ENCODE assay signal across 1 cellular context in the genomic region with DNA sequence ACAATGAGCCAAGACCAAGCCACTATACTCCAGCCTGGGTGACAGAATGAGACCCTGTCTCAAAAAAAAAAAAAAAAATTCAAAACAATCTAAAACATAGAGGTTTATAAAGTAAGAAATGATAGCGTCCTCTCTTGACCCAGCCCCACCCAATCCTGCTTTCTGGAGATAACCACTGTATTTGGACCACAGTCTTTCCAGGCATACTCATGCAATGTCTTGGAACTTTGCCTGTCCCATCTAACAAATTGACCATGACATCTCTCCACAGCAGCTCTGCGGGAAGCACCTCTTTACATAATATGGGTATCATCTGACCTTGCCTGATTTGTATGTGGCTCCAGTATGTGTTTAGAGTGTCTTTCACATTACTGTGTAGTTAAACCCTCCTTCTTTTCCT.
A peak's percentile ranks its signal among the peaks of the same experiment; 100 is the strongest.
TF ChIP-seq lines count a peak whose summit lies in the region.

No MANE protein-coding gene starts in this region.

TF ChIP-seq in K562, 482 proteins besides CTCF, POLR2A, EP300 and RAD21 (continued from another document):
- TF ChIP-seq, protein P1, sequence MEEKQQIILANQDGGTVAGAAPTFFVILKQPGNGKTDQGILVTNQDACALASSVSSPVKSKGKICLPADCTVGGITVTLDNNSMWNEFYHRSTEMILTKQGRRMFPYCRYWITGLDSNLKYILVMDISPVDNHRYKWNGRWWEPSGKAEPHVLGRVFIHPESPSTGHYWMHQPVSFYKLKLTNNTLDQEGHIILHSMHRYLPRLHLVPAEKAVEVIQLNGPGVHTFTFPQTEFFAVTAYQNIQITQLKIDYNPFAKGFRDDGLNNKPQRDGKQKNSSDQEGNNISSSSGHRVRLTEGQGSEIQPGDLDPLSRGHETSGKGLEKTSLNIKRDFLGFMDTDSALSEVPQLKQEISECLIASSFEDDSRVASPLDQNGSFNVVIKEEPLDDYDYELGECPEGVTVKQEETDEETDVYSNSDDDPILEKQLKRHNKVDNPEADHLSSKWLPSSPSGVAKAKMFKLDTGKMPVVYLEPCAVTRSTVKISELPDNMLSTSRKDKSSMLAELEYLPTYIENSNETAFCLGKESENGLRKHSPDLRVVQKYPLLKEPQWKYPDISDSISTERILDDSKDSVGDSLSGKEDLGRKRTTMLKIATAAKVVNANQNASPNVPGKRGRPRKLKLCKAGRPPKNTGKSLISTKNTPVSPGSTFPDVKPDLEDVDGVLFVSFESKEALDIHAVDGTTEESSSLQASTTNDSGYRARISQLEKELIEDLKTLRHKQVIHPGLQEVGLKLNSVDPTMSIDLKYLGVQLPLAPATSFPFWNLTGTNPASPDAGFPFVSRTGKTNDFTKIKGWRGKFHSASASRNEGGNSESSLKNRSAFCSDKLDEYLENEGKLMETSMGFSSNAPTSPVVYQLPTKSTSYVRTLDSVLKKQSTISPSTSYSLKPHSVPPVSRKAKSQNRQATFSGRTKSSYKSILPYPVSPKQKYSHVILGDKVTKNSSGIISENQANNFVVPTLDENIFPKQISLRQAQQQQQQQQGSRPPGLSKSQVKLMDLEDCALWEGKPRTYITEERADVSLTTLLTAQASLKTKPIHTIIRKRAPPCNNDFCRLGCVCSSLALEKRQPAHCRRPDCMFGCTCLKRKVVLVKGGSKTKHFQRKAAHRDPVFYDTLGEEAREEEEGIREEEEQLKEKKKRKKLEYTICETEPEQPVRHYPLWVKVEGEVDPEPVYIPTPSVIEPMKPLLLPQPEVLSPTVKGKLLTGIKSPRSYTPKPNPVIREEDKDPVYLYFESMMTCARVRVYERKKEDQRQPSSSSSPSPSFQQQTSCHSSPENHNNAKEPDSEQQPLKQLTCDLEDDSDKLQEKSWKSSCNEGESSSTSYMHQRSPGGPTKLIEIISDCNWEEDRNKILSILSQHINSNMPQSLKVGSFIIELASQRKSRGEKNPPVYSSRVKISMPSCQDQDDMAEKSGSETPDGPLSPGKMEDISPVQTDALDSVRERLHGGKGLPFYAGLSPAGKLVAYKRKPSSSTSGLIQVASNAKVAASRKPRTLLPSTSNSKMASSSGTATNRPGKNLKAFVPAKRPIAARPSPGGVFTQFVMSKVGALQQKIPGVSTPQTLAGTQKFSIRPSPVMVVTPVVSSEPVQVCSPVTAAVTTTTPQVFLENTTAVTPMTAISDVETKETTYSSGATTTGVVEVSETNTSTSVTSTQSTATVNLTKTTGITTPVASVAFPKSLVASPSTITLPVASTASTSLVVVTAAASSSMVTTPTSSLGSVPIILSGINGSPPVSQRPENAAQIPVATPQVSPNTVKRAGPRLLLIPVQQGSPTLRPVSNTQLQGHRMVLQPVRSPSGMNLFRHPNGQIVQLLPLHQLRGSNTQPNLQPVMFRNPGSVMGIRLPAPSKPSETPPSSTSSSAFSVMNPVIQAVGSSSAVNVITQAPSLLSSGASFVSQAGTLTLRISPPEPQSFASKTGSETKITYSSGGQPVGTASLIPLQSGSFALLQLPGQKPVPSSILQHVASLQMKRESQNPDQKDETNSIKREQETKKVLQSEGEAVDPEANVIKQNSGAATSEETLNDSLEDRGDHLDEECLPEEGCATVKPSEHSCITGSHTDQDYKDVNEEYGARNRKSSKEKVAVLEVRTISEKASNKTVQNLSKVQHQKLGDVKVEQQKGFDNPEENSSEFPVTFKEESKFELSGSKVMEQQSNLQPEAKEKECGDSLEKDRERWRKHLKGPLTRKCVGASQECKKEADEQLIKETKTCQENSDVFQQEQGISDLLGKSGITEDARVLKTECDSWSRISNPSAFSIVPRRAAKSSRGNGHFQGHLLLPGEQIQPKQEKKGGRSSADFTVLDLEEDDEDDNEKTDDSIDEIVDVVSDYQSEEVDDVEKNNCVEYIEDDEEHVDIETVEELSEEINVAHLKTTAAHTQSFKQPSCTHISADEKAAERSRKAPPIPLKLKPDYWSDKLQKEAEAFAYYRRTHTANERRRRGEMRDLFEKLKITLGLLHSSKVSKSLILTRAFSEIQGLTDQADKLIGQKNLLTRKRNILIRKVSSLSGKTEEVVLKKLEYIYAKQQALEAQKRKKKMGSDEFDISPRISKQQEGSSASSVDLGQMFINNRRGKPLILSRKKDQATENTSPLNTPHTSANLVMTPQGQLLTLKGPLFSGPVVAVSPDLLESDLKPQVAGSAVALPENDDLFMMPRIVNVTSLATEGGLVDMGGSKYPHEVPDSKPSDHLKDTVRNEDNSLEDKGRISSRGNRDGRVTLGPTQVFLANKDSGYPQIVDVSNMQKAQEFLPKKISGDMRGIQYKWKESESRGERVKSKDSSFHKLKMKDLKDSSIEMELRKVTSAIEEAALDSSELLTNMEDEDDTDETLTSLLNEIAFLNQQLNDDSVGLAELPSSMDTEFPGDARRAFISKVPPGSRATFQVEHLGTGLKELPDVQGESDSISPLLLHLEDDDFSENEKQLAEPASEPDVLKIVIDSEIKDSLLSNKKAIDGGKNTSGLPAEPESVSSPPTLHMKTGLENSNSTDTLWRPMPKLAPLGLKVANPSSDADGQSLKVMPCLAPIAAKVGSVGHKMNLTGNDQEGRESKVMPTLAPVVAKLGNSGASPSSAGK (IDR thresholded peaks at IDR 0.05): no peak
- TF ChIP-seq SOX6 (IDR thresholded peaks at IDR 0.05) (peak; percentile 61), CBFA2T2 (conservative IDR thresholded peaks at IDR 0.05) (peak; percentile 78), SMARCB1 (IDR thresholded peaks at IDR 0.05; ENCODE audit: insufficient read length, low read depth) (no peak), SMARCA4 (IDR thresholded peaks at IDR 0.05) (peak; percentile 88), NR3C1 (CRISPR knock-in tag; IDR thresholded peaks at IDR 0.05) (no peak), RCOR1 (IDR thresholded peaks at IDR 0.05; ENCODE audit: borderline replicate concordance in 1 of 2, low read depth in 2 of 2, low read length in 2 of 2) (peak; percentile 77 to 89; a peak in 3 of 4 replicates), TBL1XR1 (IDR thresholded peaks at IDR 0.05; ENCODE audit: low read length in 2 of 2) (peak in 1 of 2 experiments; percentile 85; a peak in 2 of 4 replicates), GATAD2A (IDR thresholded peaks at IDR 0.05) (peak; percentile 8; the same call in 1 of the 2 replicates), ZNF444 (CRISPR knock-in tag; IDR thresholded peaks at IDR 0.05) (no peak), CTBP1 (IDR thresholded peaks at IDR 0.05; ENCODE audit: borderline replicate concordance) (peak; percentile 89), PML (IDR thresholded peaks at IDR 0.05; ENCODE audit: low read length) (0 out of 2 replicates have a peak, but pooled peaks have one; percentile 27), HDAC3 (IDR thresholded peaks at IDR 0.05; ENCODE audit: borderline replicate concordance, partially characterized antibody) (peak; percentile 68), DDX20 (tag; IDR thresholded peaks at IDR 0.05; ENCODE audit: low read depth) (no peak), CBFA2T3 (IDR thresholded peaks at IDR 0.05) (peak; percentile 89), TAL1 (IDR thresholded peaks at IDR 0.05) (peak; percentile 81), ESRRA (IDR thresholded peaks at IDR 0.05; ENCODE audit: borderline replicate concordance, low read depth) (peak; percentile 45; the same call in 1 of the 2 replicates), MTA2 (IDR thresholded peaks at IDR 0.05; ENCODE audit: low read depth) (peak; percentile 67), POLR2AphosphoS5 (IDR thresholded peaks at IDR 0.05; ENCODE audit: control insufficient read depth, insufficient read depth, low read depth, low read length) (peak; percentile 53; the same call in 1 of the 2 replicates), PRMT5 (CRISPR knock-in tag; IDR thresholded peaks at IDR 0.05) (no peak), ZNF766 (CRISPR knock-in tag; conservative IDR thresholded peaks at IDR 0.05) (peak; percentile 88; the same call in 1 of the 2 replicates), NR2C1 (IDR thresholded peaks at IDR 0.05) (no peak), NR2C1 (tag; IDR thresholded peaks at IDR 0.05) (0 out of 2 replicates have a peak, but pooled peaks have one; percentile 20), ZNF224 (CRISPR knock-in tag; IDR thresholded peaks at IDR 0.05) (no peak), STAG1 (CRISPR knock-in tag; IDR thresholded peaks at IDR 0.05; ENCODE audit: borderline replicate concordance) (no peak), JUN (IDR thresholded peaks at IDR 0.05; ENCODE audit: borderline replicate concordance, low read depth, low read length) (0 out of 2 replicates have a peak, but pooled peaks have one; percentile 10), JUN (CRISPR knock-in tag; IDR thresholded peaks at IDR 0.05; ENCODE audit: borderline replicate concordance) (no peak), SMARCE1 (IDR thresholded peaks at IDR 0.05) (peak; percentile 56; the same call in 1 of the 2 replicates)
- TF ChIP-seq, protein P2, sequence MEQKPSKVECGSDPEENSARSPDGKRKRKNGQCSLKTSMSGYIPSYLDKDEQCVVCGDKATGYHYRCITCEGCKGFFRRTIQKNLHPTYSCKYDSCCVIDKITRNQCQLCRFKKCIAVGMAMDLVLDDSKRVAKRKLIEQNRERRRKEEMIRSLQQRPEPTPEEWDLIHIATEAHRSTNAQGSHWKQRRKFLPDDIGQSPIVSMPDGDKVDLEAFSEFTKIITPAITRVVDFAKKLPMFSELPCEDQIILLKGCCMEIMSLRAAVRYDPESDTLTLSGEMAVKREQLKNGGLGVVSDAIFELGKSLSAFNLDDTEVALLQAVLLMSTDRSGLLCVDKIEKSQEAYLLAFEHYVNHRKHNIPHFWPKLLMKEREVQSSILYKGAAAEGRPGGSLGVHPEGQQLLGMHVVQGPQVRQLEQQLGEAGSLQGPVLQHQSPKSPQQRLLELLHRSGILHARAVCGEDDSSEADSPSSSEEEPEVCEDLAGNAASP (IDR thresholded peaks at IDR 0.05): peak; percentile 50; the same call in 1 of the 2 replicates
- TF ChIP-seq, protein P3, sequence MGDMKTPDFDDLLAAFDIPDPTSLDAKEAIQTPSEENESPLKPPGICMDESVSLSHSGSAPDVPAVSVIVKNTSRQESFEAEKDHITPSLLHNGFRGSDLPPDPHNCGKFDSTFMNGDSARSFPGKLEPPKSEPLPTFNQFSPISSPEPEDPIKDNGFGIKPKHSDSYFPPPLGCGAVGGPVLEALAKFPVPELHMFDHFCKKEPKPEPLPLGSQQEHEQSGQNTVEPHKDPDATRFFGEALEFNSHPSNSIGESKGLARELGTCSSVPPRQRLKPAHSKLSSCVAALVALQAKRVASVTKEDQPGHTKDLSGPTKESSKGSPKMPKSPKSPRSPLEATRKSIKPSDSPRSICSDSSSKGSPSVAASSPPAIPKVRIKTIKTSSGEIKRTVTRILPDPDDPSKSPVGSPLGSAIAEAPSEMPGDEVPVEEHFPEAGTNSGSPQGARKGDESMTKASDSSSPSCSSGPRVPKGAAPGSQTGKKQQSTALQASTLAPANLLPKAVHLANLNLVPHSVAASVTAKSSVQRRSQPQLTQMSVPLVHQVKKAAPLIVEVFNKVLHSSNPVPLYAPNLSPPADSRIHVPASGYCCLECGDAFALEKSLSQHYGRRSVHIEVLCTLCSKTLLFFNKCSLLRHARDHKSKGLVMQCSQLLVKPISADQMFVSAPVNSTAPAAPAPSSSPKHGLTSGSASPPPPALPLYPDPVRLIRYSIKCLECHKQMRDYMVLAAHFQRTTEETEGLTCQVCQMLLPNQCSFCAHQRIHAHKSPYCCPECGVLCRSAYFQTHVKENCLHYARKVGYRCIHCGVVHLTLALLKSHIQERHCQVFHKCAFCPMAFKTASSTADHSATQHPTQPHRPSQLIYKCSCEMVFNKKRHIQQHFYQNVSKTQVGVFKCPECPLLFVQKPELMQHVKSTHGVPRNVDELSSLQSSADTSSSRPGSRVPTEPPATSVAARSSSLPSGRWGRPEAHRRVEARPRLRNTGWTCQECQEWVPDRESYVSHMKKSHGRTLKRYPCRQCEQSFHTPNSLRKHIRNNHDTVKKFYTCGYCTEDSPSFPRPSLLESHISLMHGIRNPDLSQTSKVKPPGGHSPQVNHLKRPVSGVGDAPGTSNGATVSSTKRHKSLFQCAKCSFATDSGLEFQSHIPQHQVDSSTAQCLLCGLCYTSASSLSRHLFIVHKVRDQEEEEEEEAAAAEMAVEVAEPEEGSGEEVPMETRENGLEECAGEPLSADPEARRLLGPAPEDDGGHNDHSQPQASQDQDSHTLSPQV (IDR thresholded peaks at IDR 0.05): peak; percentile 45; the same call in 1 of the 2 replicates
- TF ChIP-seq, protein P4, sequence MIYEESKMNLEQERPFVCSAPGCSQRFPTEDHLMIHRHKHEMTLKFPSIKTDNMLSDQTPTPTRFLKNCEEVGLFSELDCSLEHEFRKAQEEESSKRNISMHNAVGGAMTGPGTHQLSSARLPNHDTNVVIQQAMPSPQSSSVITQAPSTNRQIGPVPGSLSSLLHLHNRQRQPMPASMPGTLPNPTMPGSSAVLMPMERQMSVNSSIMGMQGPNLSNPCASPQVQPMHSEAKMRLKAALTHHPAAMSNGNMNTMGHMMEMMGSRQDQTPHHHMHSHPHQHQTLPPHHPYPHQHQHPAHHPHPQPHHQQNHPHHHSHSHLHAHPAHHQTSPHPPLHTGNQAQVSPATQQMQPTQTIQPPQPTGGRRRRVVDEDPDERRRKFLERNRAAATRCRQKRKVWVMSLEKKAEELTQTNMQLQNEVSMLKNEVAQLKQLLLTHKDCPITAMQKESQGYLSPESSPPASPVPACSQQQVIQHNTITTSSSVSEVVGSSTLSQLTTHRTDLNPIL (CRISPR knock-in tag; IDR thresholded peaks at IDR 0.05): no peak
